ENCODE assay signal across 19 cellular contexts in genomic region chr15:56410712-56411111, GRCh38. TPM values are rescaled to one million over a fixed set of nuclear protein-coding genes. Genes with fewer than 3 reads are reported as not detected.
A peak's percentile ranks its signal among the peaks of the same experiment; 100 is the strongest.
DNase-seq lines count a peak whose midpoint lies in the region; ATAC-seq, FAIRE-seq and TF ChIP-seq lines count a peak whose summit lies in the region.
"Had no signal": no experiment of that assay in that cellular context is flagged by ENCODE, and none has a peak within 500 bp of the region (broad histone marks: within the 10 kb centered on the region; RNA-seq: fewer than 3 reads in every experiment).

No MANE protein-coding gene starts in this region.

- TF ChIP-seq EP300 in GM12878 (IDR thresholded peaks at IDR 0.05; ENCODE audit: borderline replicate concordance in 1 of 2, control insufficient read depth in 1 of 2, low read depth in 2 of 2, low read length in 2 of 2): no peak

- H2AFZ ChIP-seq in GM12878 (ENCODE audit: control insufficient read depth, low read depth, low read length): peak overlapping the region; percentile 33

- H3K36me3 Mint-ChIP-seq in stimulated activated memory B cell treated with anti-CD40 and anti-IgM and Interleukin-4, amounts not matched to agents 10 μg/mL and 1 μg/mL and 100 μg/mL, for 72 hours: peaks cover 29% of the 10 kb centered on the region
- no peaks in the 10 kb centered on the region for H3K36me3 Mint-ChIP-seq in CD8-positive, alpha-beta T cell
- H3K36me3 Mint-ChIP-seq: CD8-positive, alpha-beta memory T cell had no signal

- peak overlapping the region; percentile 22 for H3K27ac Mint-ChIP-seq in stimulated activated memory B cell treated with anti-CD40 and anti-IgM and Interleukin-4, amounts not matched to agents 10 μg/mL and 1 μg/mL and 100 μg/mL, for 72 hours
- no peak overlapping the region for H3K27ac Mint-ChIP-seq in CD8-positive, alpha-beta T cell
- H3K27ac Mint-ChIP-seq: CD8-positive, alpha-beta memory T cell; HFFc6 had no signal

- TF ChIP-seq POLR2A in GM12878 (IDR thresholded peaks at IDR 0.05; ENCODE audit: low read depth, low read length): no peak

- SMC1A ChIA-PET in GM12878 (lab: Charles Lee; ENCODE audit: uncharacterized antibody, unreplicated experiment): no interaction called here

- H3K27me3 ChIP-seq in GM12878 (replicated peaks in 1 of 2; ENCODE audit: control insufficient read depth in 2 of 2, insufficient read depth in 2 of 2, low read length in 1 of 2): no peaks in the 10 kb centered on the region
- H3K27me3 ChIP-seq in CD8-positive, alpha-beta T cell (ENCODE audit: insufficient read depth, low read length): no peaks in the 10 kb centered on the region
- H3K27me3 ChIP-seq: BLaER1 treated with 17β-estradiol and CSF1 and Interleukin-3, amounts not matched to agents 10 nM and 100 nM; Peyer's patch had no signal

- no peak overlapping the region for H3K4me2 ChIP-seq in GM12878 (ENCODE audit: control insufficient read depth, insufficient read depth)
- H3K4me2 ChIP-seq: A549 had no signal

- in situ Hi-C loops in GM13976 (cut with MboI; ENCODE audit: low sequenced_read_pairs, unreplicated experiment): no loop called here
- in situ Hi-C loops in GM12878 (cut with MboI): no loop called here

- peak; percentile 43 for DNase-seq in DMS 273 (lab: John Stamatoyannopoulos, UW; ENCODE audit: unreplicated experiment)
- DNase-seq in GM13976 (ENCODE audit: low spot score): peak; percentile 5
- peak; percentile 7 for DNase-seq in GM12878 (ENCODE audit: low read depth, low spot score)
- no peak for DNase-seq in CD8-positive, alpha-beta T cell
- no peak for DNase-seq in DMS114 treated with DMSO at 0.1 percent for 48 hours (lab: John Stamatoyannopoulos, UW; ENCODE audit: unreplicated experiment)
- DNase-seq in stimulated activated CD4-positive, alpha-beta T cell treated with anti-CD3 and anti-CD28 coated beads, Interleukin-2, amount 100 ng/mL, for 48 hours: no peak
- DNase-seq: CD8-positive, alpha-beta memory T cell; DND-41; HFFc6; NCI-H1105; NCI-H187; NCI-H345; Peyer's patch; Right ventricle myocardium superior had no signal

- no peak for TF ChIP-seq RAD21 in GM12878 (IDR thresholded peaks at IDR 0.05; ENCODE audit: insufficient read depth, low read depth, low read length)

- TF ChIP-seq CTCF in GM13976 (IDR thresholded peaks at IDR 0.05; ENCODE audit: borderline replicate concordance, control extremely low read depth, extremely low read depth, insufficient read depth, missing control alignments) (no peak), GM12878 (IDR thresholded peaks at IDR 0.05 in 2 of 3, conservative IDR thresholded peaks at IDR 0.05 in 1 of 3; ENCODE audit: control insufficient read depth in 2 of 3, extremely low read depth in 1 of 3, insufficient read depth in 1 of 3, low read depth in 3 of 3, low read length in 3 of 3) (no peak)
- TF ChIP-seq CTCF in CD8-positive, alpha-beta T cell (IDR thresholded peaks at IDR 0.05): no peak

- H3K9ac ChIP-seq in GM12878 (ENCODE audit: control insufficient read depth, insufficient read depth, low read length): no peak overlapping the region
- H3K9ac ChIP-seq: BLaER1 treated with 17β-estradiol and CSF1 and Interleukin-3, amounts not matched to agents 10 nM and 100 nM had no signal

- CTCF ChIA-PET in GM12878 (lab: Yijun Ruan, JAX): no interaction called here
- CTCF ChIA-PET in CD8-positive, alpha-beta T cell (lab: Charles Lee): no interaction called here

- peaks cover 2% of the 10 kb centered on the region; the same call in 2 of the 3 replicates for H3K9me3 ChIP-seq in GM12878 (replicated peaks; ENCODE audit: control insufficient read depth, insufficient read depth, low read length)
- H3K9me3 ChIP-seq in CD8-positive, alpha-beta T cell (ENCODE audit: low read length): no peaks in the 10 kb centered on the region
- H3K9me3 ChIP-seq: A549, Peyer's patch had no signal

- H3K9me3 Mint-ChIP-seq in stimulated activated memory B cell treated with anti-CD40 and anti-IgM and Interleukin-4, amounts not matched to agents 10 μg/mL and 1 μg/mL and 100 μg/mL, for 72 hours: no peaks in the 10 kb centered on the region
- H3K9me3 Mint-ChIP-seq in CD8-positive, alpha-beta T cell: peaks cover 4% of the 10 kb centered on the region
- H3K9me3 Mint-ChIP-seq: HFFc6 had no signal

- ATAC-seq in GM12878: peak; percentile 55
- no peak for ATAC-seq in stimulated activated memory B cell treated with anti-CD40 and anti-IgM and Interleukin-4, amounts not matched to agents 10 μg/mL and 1 μg/mL and 100 μg/mL, for 72 hours
- no peak for ATAC-seq in CD8-positive, alpha-beta T cell
- ATAC-seq: A549, K562 had no signal

- no peak overlapping the region for H3K4me3 Mint-ChIP-seq in stimulated activated memory B cell treated with anti-CD40 and anti-IgM and Interleukin-4, amounts not matched to agents 10 μg/mL and 1 μg/mL and 100 μg/mL, for 72 hours
- H3K4me3 Mint-ChIP-seq in CD8-positive, alpha-beta T cell: no peak overlapping the region
- H3K4me3 Mint-ChIP-seq: CD8-positive, alpha-beta memory T cell; HFFc6 had no signal

- RAD21 ChIA-PET in GM12878 (lab: Charles Lee; ENCODE audit: unreplicated experiment): no interaction called here

- H4K20me1 ChIP-seq in GM12878 (ENCODE audit: control insufficient read depth, insufficient read depth): no peaks in the 10 kb centered on the region
- H4K20me1 ChIP-seq: BLaER1 treated with 17β-estradiol and CSF1 and Interleukin-3, amounts not matched to agents 10 nM and 100 nM had no signal

- H3K79me2 ChIP-seq in GM12878 (ENCODE audit: control insufficient read depth, insufficient read depth, low read length): no peaks in the 10 kb centered on the region

- BruUV-seq in GM12878 (replicated peaks; lab: Mats Ljungman, UMichigan): no TSS peak

- FAIRE-seq in GM12878 (lab: Jason Lieb, UNC): no peak
- FAIRE-seq: A549, H54, K562 had no signal

- no peaks in the 10 kb centered on the region for H3K27me3 Mint-ChIP-seq in stimulated activated memory B cell treated with anti-CD40 and anti-IgM and Interleukin-4, amounts not matched to agents 10 μg/mL and 1 μg/mL and 100 μg/mL, for 72 hours
- no peaks in the 10 kb centered on the region for H3K27me3 Mint-ChIP-seq in CD8-positive, alpha-beta T cell (ENCODE audit: low read depth)
- H3K27me3 Mint-ChIP-seq: CD8-positive, alpha-beta memory T cell had no signal

- peaks cover 23% of the 10 kb centered on the region for H3K4me1 Mint-ChIP-seq in stimulated activated memory B cell treated with anti-CD40 and anti-IgM and Interleukin-4, amounts not matched to agents 10 μg/mL and 1 μg/mL and 100 μg/mL, for 72 hours
- H3K4me1 Mint-ChIP-seq in CD8-positive, alpha-beta T cell (ENCODE audit: low read depth): no peaks in the 10 kb centered on the region
- H3K4me1 Mint-ChIP-seq: CD8-positive, alpha-beta memory T cell had no signal

- H3K4me1 ChIP-seq in GM12878 (ENCODE audit: control insufficient read depth, insufficient read depth, low read length): peaks cover 3% of the 10 kb centered on the region; the same call in 1 of the 2 replicates
- no peaks in the 10 kb centered on the region for H3K4me1 ChIP-seq in CD8-positive, alpha-beta T cell (ENCODE audit: insufficient read depth, low read length)
- H3K4me1 ChIP-seq: A549, Peyer's patch had no signal

- H3K27ac ChIP-seq in GM12878 (ENCODE audit: control insufficient read depth, insufficient read depth): peak overlapping the region; percentile 31; the same call in 1 of the 2 replicates
- no peak overlapping the region for H3K27ac ChIP-seq in CD8-positive, alpha-beta T cell (ENCODE audit: low read depth, low read length)
- H3K27ac ChIP-seq: A549; BLaER1 treated with 17β-estradiol and CSF1 and Interleukin-3, amounts not matched to agents 10 nM and 100 nM; Peyer's patch had no signal

- intact Hi-C loops in GM12878 (cut with micrococcal nuclease; ENCODE audit: unreplicated experiment): no loop called here
- intact Hi-C loops in CD8-positive, alpha-beta T cell (cut with DNase I, micrococcal nuclease): no loop called here

- POLR2A ChIA-PET in GM12878 (lab: Charles Lee): no interaction called here
- POLR2A ChIA-PET in CD8-positive, alpha-beta T cell (lab: Charles Lee): no interaction called here

- no peaks in the 10 kb centered on the region for H3K36me3 ChIP-seq in GM12878 (ENCODE audit: control insufficient read depth in 2 of 2, insufficient read depth in 2 of 2, low read length in 1 of 2)
- H3K36me3 ChIP-seq in CD8-positive, alpha-beta T cell (ENCODE audit: insufficient read depth, low read length): no peaks in the 10 kb centered on the region
- H3K36me3 ChIP-seq: BLaER1 treated with 17β-estradiol and CSF1 and Interleukin-3, amounts not matched to agents 10 nM and 100 nM; Peyer's patch had no signal

- no peak overlapping the region for H3K4me3 ChIP-seq in GM12878
- H3K4me3 ChIP-seq in CD8-positive, alpha-beta T cell (ENCODE audit: low read depth, low read length): no peak overlapping the region
- H3K4me3 ChIP-seq: A549; BLaER1 treated with 17β-estradiol and CSF1 and Interleukin-3, amounts not matched to agents 10 nM and 100 nM; K562; Peyer's patch had no signal

RNA-seq across cellular contexts. Expression of gene TEX9, which starts 45.5 kb away (rescaled TPM):
- 142 and 154 TPM in 2 replicates for total RNA-seq in GM12878 (2013; cell fraction: nucleolus; rRNA removed)
- total RNA-seq in GM12878 (2014; rRNA removed) (70.4 and 103 TPM in 2 replicates), GM12878 (2014; rRNA removed; fragmentation: Illumina TruSeq; extraction: Trizol) (143 and 155 TPM in 2 replicates), GM12878 (2021) (72.3 and 75.2 TPM in 2 replicates)
- 14.1 TPM for polyA plus RNA-seq in GM12878 (2011; ENCODE audit: low read depth)
- polyA plus RNA-seq in GM12878 (2011; rRNA removed) (9.0 and 16.6 TPM in 2 replicates), GM12878 (2014; fragmentation: Illumina TruSeq; extraction: Trizol) (121 and 170 TPM in 2 replicates), GM12878 (2014; fragmentation: Nextera tagmentation; extraction: Ambion mirVana) (10 to 100 TPM; 69.6 to 74.3 TPM), GM12878 (2014; rRNA removed) (38.9 and 55.2 TPM in 2 replicates), GM12878 (2016; fragmentation: Nextera tagmentation; extraction: Ambion mirVana) (10 to 100 TPM; 53.9 to 59.1 TPM)
- polyA plus RNA-seq in GM12878 (2011; cell fraction: cytosol; rRNA removed): 1.5 and 2.2 TPM in 2 replicates
- 7.7 and 11.0 TPM in 2 replicates for polyA plus RNA-seq in GM12878 (2011; cell fraction: nucleus; rRNA removed)
- polyA plus RNA-seq in GM12878 (2012): 23.4 and 28.9 TPM in 2 replicates
- 6.9 and 7.9 TPM in 2 replicates for polyA minus RNA-seq in GM12878 (2011; rRNA and poly(A)+ RNA removed)
- polyA minus RNA-seq in GM12878 (2011; cell fraction: cytosol; rRNA and poly(A)+ RNA removed): 1.9 and 3.0 TPM in 2 replicates
- polyA minus RNA-seq in GM12878 (2011; cell fraction: nucleus; rRNA and poly(A)+ RNA removed): 18.1 and 42.0 TPM in 2 replicates
- 1 to 10 TPM; 1.1 to 1.7 TPM for total RNA-seq in CD8-positive, alpha-beta T cell

RNA-seq across cellular contexts. Expression of gene MNS1, which starts 54.2 kb away (rescaled TPM):
- total RNA-seq in GM12878 (2013; cell fraction: nucleolus; rRNA removed): 0.73 and 1.2 TPM in 2 replicates
- total RNA-seq in GM12878 (2014; rRNA removed) (0.85 and 1.2 TPM in 2 replicates), GM12878 (2014; rRNA removed; fragmentation: Illumina TruSeq; extraction: Trizol) (1.5 and 1.7 TPM in 2 replicates), GM12878 (2021) (0.67 and 1.1 TPM in 2 replicates)
- 0.29 TPM for polyA plus RNA-seq in GM12878 (2011; ENCODE audit: low read depth)
- polyA plus RNA-seq in GM12878 (2011; rRNA removed) (0.45 and 0.68 TPM in 2 replicates), GM12878 (2014; fragmentation: Illumina TruSeq; extraction: Trizol) (1.2 and 3.0 TPM in 2 replicates), GM12878 (2014; fragmentation: Nextera tagmentation; extraction: Ambion mirVana) (under 1 TPM; 0.87 to 0.93 TPM), GM12878 (2014; rRNA removed) (0.53 and 1.00 TPM in 2 replicates), GM12878 (2016; fragmentation: Nextera tagmentation; extraction: Ambion mirVana) (1 to 10 TPM; 1.7 to 2.6 TPM)
- polyA plus RNA-seq in GM12878 (2011; cell fraction: cytosol; rRNA removed): 0.06 and 0.07 TPM in 2 replicates
- 0.25 and 0.26 TPM in 2 replicates for polyA plus RNA-seq in GM12878 (2011; cell fraction: nucleus; rRNA removed)
- 0.94 and 1.5 TPM in 2 replicates for polyA plus RNA-seq in GM12878 (2012)
- not detected in 2 replicates for polyA minus RNA-seq in GM12878 (2011; rRNA and poly(A)+ RNA removed)
- not detected in 2 replicates for polyA minus RNA-seq in GM12878 (2011; cell fraction: cytosol; rRNA and poly(A)+ RNA removed)
- polyA minus RNA-seq in GM12878 (2011; cell fraction: nucleus; rRNA and poly(A)+ RNA removed): 0.73 and 0.96 TPM in 2 replicates
- not detected for total RNA-seq in CD8-positive, alpha-beta T cell
- polyA plus RNA-seq: CD8-positive, alpha-beta memory T cell had no signal

Comparison
In these comparisons a context has a peak if more than half of its experiments do, and no peak if none do; other contexts are left out.
1. DNase-seq: peak in DMS 273 (single experiment), GM13976 (single experiment) and GM12878 (single experiment); none in CD8-positive, alpha-beta T cell (0 of 7), DMS114 treated with DMSO at 0.1 percent for 48 hours (single experiment) and stimulated activated CD4-positive, alpha-beta T cell treated with anti-CD3 and anti-CD28 coated beads, Interleukin-2, amount 100 ng/mL, for 48 hours (0 of 2).
2. RNA of gene TEX9, which starts 45.5 kb away (total RNA-seq): 70.4 to 155 TPM in GM12878; 1.1 to 1.7 TPM in CD8-positive, alpha-beta T cell; every median in the first group is over 10 times any median in the second.